Comparison of ENCODE assay signal across 8 cellular contexts in the genomic region with DNA sequence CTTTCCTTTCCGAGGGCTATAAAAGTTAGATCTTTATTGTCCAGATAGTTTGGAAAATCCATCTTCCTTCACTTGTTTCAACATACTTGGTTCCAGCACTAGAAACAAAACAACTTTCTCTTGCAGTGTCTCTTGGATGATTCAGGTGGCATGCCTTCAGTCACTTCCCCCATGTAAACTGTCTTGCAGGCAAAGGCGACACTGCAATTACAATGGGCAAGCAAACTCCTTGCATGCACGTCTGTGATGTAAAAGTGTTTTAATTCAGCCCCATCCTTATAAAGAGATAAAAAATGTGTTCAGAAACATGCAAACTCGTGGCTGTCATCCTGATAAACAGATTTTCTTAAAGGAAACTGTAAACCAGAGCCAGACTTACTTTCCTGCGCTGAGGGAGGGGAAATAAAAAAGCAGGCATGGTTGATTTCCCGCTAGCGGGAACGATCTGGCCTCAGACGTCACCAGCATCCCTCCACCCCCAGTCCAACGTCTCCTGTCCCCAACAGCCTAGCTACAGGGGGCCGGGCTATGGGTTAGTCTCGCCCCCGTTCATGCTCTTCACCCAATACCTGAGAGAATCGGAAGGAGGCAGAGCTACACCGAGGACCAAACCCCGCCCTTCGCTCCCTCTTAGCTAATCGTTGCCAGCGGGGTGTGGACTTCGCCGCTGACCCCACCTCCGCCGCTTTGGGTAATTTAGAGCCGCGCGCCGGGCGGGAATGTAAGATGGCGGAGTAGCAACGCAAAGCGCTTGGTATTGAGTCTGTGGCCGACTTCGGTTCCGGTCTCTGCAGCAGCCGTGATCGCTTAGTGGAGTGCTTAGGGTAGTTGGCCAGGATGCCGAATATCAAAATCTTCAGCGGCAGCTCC. TPM values are rescaled to one million over a fixed set of nuclear protein-coding genes. Genes with fewer than 3 reads are reported as not detected.
DNase-seq lines count a peak whose midpoint lies in the region; ATAC-seq and TF ChIP-seq lines count a peak whose summit lies in the region.

PRPS1 (plus strand) TSS at position 719 of the 870 bp plus-strand sequence; CDS start at position 838, 119 bp downstream.

- H3K36me3 ChIP-seq in left ventricle myocardium inferior (no peaks in the 10 kb centered on the region), prostate gland (no peaks in the 10 kb centered on the region), urinary bladder (ENCODE audit: insufficient read depth) (no peaks in the 10 kb centered on the region)

- no peak for TF ChIP-seq CTCF in GM13977 (IDR thresholded peaks at IDR 0.05; ENCODE audit: extremely low read depth, insufficient read depth, missing control alignments)
- TF ChIP-seq CTCF in left ventricle myocardium inferior (IDR thresholded peaks at IDR 0.05; ENCODE audit: borderline replicate concordance): peak; percentile 10
- TF ChIP-seq CTCF in prostate gland (IDR thresholded peaks at IDR 0.05): no peak

- intact Hi-C loops in left ventricle myocardium inferior (cut with micrococcal nuclease) (no loop called here), prostate gland (cut with DNase I) (loop anchor here (10.0 kb wide), 1 partner anchor 633 kb away; no protein-coding TSS in a partner anchor)

- TF ChIP-seq POLR2A in prostate gland (IDR thresholded peaks at IDR 0.05): peak; percentile 57

- peaks cover 3% of the 10 kb centered on the region for H3K27me3 Mint-ChIP-seq in T-helper 1 cell treated with Interleukin-12 subunit alpha and Interleukin-12 subunit beta and Interleukin-4 antibody, amounts not matched to agents 30 μg/mL and 1 μg/mL, for 36 hours (ENCODE audit: low read depth)

- H3K4me1 ChIP-seq in left ventricle myocardium inferior (peaks cover 16% of the 10 kb centered on the region), prostate gland (replicated peaks) (no peaks in the 10 kb centered on the region), urinary bladder (ENCODE audit: insufficient read depth) (no peaks in the 10 kb centered on the region)

- H3K4me3 Mint-ChIP-seq in T-helper 1 cell treated with Interleukin-12 subunit alpha and Interleukin-12 subunit beta and Interleukin-4 antibody, amounts not matched to agents 30 μg/mL and 1 μg/mL, for 36 hours: peak within 1 kb of the TSS; percentile 91

- no peaks in the 10 kb centered on the region for H3K9me3 Mint-ChIP-seq in T-helper 1 cell treated with Interleukin-12 subunit alpha and Interleukin-12 subunit beta and Interleukin-4 antibody, amounts not matched to agents 30 μg/mL and 1 μg/mL, for 36 hours

- ATAC-seq in HG02884 (IDR thresholded peaks at IDR 0.05; ENCODE audit: unreplicated experiment): peak; percentile 100

- no peaks in the 10 kb centered on the region for H3K27me3 ChIP-seq in left ventricle myocardium inferior (ENCODE audit: low read depth)
- no peaks in the 10 kb centered on the region for H3K27me3 ChIP-seq in prostate gland (replicated peaks; ENCODE audit: insufficient read depth)

- H3K4me3 ChIP-seq in left ventricle myocardium inferior: peak within 1 kb of the TSS; percentile 77
- H3K4me3 ChIP-seq in prostate gland: peak within 1 kb of the TSS; percentile 40 to 42
- H3K4me3 ChIP-seq in urinary bladder (ENCODE audit: low read depth, low read length): peak within 1 kb of the TSS; percentile 58

- in situ Hi-C loops in GM13977 (cut with MboI; ENCODE audit: low pct_unique_long_range_greater_than_20kb, low sequenced_read_pairs, unreplicated experiment): no loop called here

- DNase-seq in GM13977 (ENCODE audit: low spot score) (peak; percentile 85), NCI-H1694 (lab: John Stamatoyannopoulos, UW) (peak; percentile 98), amniotic stem cell (lab: John Stamatoyannopoulos, UW) (peak; percentile 80), left ventricle myocardium inferior (peak; percentile 89), prostate gland (ENCODE audit: low spot score) (peak; percentile 90)

- H3K4me1 Mint-ChIP-seq in T-helper 1 cell treated with Interleukin-12 subunit alpha and Interleukin-12 subunit beta and Interleukin-4 antibody, amounts not matched to agents 30 μg/mL and 1 μg/mL, for 36 hours (ENCODE audit: low read depth): peaks cover 24% of the 10 kb centered on the region

- H3K27ac ChIP-seq in left ventricle myocardium inferior (replicated peaks) (peak within 1 kb of the TSS; percentile 77), prostate gland (peak within 1 kb of the TSS; percentile 51 to 69), urinary bladder (ENCODE audit: low read depth) (peak within 1 kb of the TSS; percentile 5)

- H3K27ac Mint-ChIP-seq in T-helper 1 cell treated with Interleukin-12 subunit alpha and Interleukin-12 subunit beta and Interleukin-4 antibody, amounts not matched to agents 30 μg/mL and 1 μg/mL, for 36 hours: peak within 1 kb of the TSS; percentile 92

- H3K9me3 ChIP-seq in left ventricle myocardium inferior (replicated peaks) (no peaks in the 10 kb centered on the region), prostate gland (no peaks in the 10 kb centered on the region)

- peaks cover 1% of the 10 kb centered on the region for H3K36me3 Mint-ChIP-seq in T-helper 1 cell treated with Interleukin-12 subunit alpha and Interleukin-12 subunit beta and Interleukin-4 antibody, amounts not matched to agents 30 μg/mL and 1 μg/mL, for 36 hours (ENCODE audit: low read depth)

- WGBS in prostate gland: under 1% methylated on average over 35 of the region's 38 CpGs
- WGBS in urinary bladder: under 1% methylated on average over 38 of the region's 38 CpGs

RNA-seq across cellular contexts. Expression of gene PRPS1, which starts in this region (rescaled TPM):
- total RNA-seq in left ventricle myocardium inferior (22.1 TPM), prostate gland (10 to 100 TPM; 37.5 to 37.6 TPM), urinary bladder (22.9 TPM)
- 35.7 TPM for polyA plus RNA-seq in urinary bladder

Comparison
In these comparisons a context has a peak if more than half of its experiments do, and no peak if none do; other contexts are left out.
1. Peak in every context shown above with its lines: DNase-seq, ATAC-seq, H3K4me3 ChIP-seq and H3K27ac ChIP-seq.
2. H3K27ac ChIP-seq: peak in every context shown above with its lines; median percentile 77 in left ventricle myocardium inferior; 60 in prostate gland; 5 in urinary bladder.